8 cellular contexts compared by ENCODE assay signal in genomic region chr16:53501216-53501859, GRCh38. TPM values are rescaled to one million over a fixed set of nuclear protein-coding genes. Genes with fewer than 3 reads are reported as not detected.
DNase-seq lines count a peak whose midpoint lies in the region; ATAC-seq and TF ChIP-seq lines count a peak whose summit lies in the region.

No MANE protein-coding gene starts in this region.

- H3K4me1 ChIP-seq in BLaER1: peaks cover 32% of the 10 kb centered on the region

- H3K27me3 ChIP-seq in BLaER1: peaks cover 13% of the 10 kb centered on the region; the same call in 1 of the 2 replicates

- H3K27ac Mint-ChIP-seq in naive B cell: no peak overlapping the region

- no peak overlapping the region for H3K9ac ChIP-seq in BLaER1

- H3K27ac ChIP-seq in BLaER1 (no peak overlapping the region), coronary artery (peak overlapping the region in 1 of 2 donors; percentile 96)

- peak overlapping the region; percentile 99; the same call in 1 of the 2 replicates for H3K4me2 ChIP-seq in BLaER1

- H3K9me3 ChIP-seq in BLaER1: no peaks in the 10 kb centered on the region

- no peak overlapping the region for H3K4me3 ChIP-seq in BLaER1
- H3K4me3 ChIP-seq in coronary artery: peak overlapping the region; percentile 100

- ATAC-seq in naive B cell (ENCODE audit: low read depth in 2 of 2) (no peak), HG03108 (IDR thresholded peaks at IDR 0.05; ENCODE audit: unreplicated experiment) (no peak)

- no peaks in the 10 kb centered on the region for H3K9me3 Mint-ChIP-seq in naive B cell

- H3K4me1 Mint-ChIP-seq in naive B cell: peaks cover 23 to 34% (median 23%) of the 10 kb centered on the region in 3 donors

- peak overlapping the region in 7 of 8 donors; percentile 79 to 97 (median 89) for H3K4me3 Mint-ChIP-seq in naive B cell

- peaks cover 17% of the 10 kb centered on the region for H4K20me1 ChIP-seq in BLaER1

- H3K36me3 ChIP-seq in BLaER1: peaks cover 17% of the 10 kb centered on the region

- peak; percentile 8 for DNase-seq in M059J (ENCODE audit: low read depth)
- no peak for DNase-seq in coronary artery (ENCODE audit: low spot score)
- DNase-seq in naive B cell: no peak
- DNase-seq in SW 1271 (lab: John Stamatoyannopoulos, UW): no peak
- no peak for DNase-seq in NCI-H2196 (lab: John Stamatoyannopoulos, UW; ENCODE audit: unreplicated experiment)
- DNase-seq in HK-2 (ENCODE audit: unreplicated experiment): no peak

- peaks cover 0 to 5% of the 10 kb centered on the region in 2 donors for H3K36me3 Mint-ChIP-seq in naive B cell

- TF ChIP-seq CTCF in coronary artery (IDR thresholded peaks at IDR 0.05): no peak

- H3K27me3 Mint-ChIP-seq in naive B cell: no peaks in the 10 kb centered on the region

RNA-seq across cellular contexts. Expression of gene AKTIP, which starts 1.7 kb away (rescaled TPM):
- 22.4 and 35.6 TPM in 2 replicates for total RNA-seq in M059J (2014; rRNA removed; shearing (Covaris generic))
- polyA plus RNA-seq in naive B cell (ENCODE audit: low read depth in 6 of 6): 10 to 100 TPM; 11.6 to 17.9 (median 13.8) TPM
